ENCODE assay signal across 1 cellular context in the genomic region with DNA sequence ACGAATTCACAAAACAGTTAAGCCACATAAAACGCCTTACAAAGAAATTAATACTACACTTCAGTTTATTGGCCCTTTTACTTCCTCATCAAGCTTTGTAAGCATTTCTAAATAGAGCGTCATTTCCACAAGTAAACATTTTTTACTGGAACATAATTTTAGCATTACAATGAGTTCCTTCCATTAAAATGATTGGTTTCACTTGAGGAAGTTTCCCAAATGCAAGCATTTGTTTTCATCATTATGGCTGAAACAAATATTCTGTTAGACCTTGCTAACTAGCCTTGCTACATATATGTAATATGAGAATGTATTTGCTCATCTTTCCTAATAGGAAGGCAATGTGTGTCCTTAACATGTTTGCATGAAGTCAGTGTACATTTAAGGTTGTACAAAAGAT.
TF ChIP-seq lines count a peak whose summit lies in the region.

No MANE protein-coding gene starts in this region.

TF ChIP-seq in GM23338, 12 proteins besides CTCF, POLR2A, EP300 and RAD21:
- TF ChIP-seq, protein P1, sequence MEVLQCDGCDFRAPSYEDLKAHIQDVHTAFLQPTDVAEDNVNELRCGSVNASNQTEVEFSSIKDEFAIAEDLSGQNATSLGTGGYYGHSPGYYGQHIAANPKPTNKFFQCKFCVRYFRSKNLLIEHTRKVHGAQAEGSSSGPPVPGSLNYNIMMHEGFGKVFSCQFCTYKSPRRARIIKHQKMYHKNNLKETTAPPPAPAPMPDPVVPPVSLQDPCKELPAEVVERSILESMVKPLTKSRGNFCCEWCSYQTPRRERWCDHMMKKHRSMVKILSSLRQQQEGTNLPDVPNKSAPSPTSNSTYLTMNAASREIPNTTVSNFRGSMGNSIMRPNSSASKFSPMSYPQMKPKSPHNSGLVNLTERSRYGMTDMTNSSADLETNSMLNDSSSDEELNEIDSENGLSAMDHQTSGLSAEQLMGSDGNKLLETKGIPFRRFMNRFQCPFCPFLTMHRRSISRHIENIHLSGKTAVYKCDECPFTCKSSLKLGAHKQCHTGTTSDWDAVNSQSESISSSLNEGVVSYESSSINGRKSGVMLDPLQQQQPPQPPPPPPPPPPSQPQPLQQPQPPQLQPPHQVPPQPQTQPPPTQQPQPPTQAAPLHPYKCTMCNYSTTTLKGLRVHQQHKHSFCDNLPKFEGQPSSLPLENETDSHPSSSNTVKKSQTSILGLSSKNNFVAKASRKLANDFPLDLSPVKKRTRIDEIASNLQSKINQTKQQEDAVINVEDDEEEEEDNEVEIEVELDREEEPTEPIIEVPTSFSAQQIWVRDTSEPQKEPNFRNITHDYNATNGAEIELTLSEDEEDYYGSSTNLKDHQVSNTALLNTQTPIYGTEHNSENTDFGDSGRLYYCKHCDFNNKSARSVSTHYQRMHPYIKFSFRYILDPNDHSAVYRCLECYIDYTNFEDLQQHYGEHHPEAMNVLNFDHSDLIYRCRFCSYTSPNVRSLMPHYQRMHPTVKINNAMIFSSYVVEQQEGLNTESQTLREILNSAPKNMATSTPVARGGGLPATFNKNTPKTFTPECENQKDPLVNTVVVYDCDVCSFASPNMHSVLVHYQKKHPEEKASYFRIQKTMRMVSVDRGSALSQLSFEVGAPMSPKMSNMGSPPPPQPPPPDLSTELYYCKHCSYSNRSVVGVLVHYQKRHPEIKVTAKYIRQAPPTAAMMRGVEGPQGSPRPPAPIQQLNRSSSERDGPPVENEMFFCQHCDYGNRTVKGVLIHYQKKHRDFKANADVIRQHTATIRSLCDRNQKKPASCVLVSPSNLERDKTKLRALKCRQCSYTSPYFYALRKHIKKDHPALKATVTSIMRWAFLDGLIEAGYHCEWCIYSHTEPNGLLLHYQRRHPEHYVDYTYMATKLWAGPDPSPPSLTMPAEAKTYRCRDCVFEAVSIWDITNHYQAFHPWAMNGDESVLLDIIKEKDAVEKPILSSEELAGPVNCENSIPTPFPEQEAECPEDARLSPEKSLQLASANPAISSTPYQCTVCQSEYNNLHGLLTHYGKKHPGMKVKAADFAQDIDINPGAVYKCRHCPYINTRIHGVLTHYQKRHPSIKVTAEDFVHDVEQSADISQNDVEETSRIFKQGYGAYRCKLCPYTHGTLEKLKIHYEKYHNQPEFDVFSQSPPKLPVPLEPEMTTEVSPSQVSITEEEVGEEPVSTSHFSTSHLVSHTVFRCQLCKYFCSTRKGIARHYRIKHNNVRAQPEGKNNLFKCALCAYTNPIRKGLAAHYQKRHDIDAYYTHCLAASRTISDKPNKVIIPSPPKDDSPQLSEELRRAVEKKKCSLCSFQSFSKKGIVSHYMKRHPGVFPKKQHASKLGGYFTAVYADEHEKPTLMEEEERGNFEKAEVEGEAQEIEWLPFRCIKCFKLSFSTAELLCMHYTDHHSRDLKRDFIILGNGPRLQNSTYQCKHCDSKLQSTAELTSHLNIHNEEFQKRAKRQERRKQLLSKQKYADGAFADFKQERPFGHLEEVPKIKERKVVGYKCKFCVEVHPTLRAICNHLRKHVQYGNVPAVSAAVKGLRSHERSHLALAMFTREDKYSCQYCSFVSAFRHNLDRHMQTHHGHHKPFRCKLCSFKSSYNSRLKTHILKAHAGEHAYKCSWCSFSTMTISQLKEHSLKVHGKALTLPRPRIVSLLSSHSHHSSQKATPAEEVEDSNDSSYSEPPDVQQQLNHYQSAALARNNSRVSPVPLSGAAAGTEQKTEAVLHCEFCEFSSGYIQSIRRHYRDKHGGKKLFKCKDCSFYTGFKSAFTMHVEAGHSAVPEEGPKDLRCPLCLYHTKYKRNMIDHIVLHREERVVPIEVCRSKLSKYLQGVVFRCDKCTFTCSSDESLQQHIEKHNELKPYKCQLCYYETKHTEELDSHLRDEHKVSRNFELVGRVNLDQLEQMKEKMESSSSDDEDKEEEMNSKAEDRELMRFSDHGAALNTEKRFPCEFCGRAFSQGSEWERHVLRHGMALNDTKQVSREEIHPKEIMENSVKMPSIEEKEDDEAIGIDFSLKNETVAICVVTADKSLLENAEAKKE (CRISPR knock-in tag; IDR thresholded peaks at IDR 0.05): no peak
- TF ChIP-seq CREB1 (CRISPR knock-in tag; IDR thresholded peaks at IDR 0.05; ENCODE audit: low read depth) (no peak), POLR2AphosphoS5 (IDR thresholded peaks at IDR 0.05; ENCODE audit: low read depth) (no peak), ZNF114 (CRISPR knock-in tag; IDR thresholded peaks at IDR 0.05) (no peak), EZH2 (IDR thresholded peaks at IDR 0.05; ENCODE audit: low read depth, unreplicated experiment) (no peak), JUNB (IDR thresholded peaks at IDR 0.05; ENCODE audit: unreplicated experiment) (no peak), STAT1 (IDR thresholded peaks at IDR 0.05; ENCODE audit: unreplicated experiment) (no peak), NANOG (IDR thresholded peaks at IDR 0.05; ENCODE audit: borderline replicate concordance) (no peak), ZNF331 (CRISPR knock-in tag; IDR thresholded peaks at IDR 0.05; ENCODE audit: low read depth) (no peak), EZH2phosphoT487 (IDR thresholded peaks at IDR 0.05; ENCODE audit: unreplicated experiment) (no peak)
- TF ChIP-seq, protein P2, sequence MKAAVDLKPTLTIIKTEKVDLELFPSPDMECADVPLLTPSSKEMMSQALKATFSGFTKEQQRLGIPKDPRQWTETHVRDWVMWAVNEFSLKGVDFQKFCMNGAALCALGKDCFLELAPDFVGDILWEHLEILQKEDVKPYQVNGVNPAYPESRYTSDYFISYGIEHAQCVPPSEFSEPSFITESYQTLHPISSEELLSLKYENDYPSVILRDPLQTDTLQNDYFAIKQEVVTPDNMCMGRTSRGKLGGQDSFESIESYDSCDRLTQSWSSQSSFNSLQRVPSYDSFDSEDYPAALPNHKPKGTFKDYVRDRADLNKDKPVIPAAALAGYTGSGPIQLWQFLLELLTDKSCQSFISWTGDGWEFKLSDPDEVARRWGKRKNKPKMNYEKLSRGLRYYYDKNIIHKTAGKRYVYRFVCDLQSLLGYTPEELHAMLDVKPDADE (IDR thresholded peaks at IDR 0.05): no peak
- TF ChIP-seq, protein P3, sequence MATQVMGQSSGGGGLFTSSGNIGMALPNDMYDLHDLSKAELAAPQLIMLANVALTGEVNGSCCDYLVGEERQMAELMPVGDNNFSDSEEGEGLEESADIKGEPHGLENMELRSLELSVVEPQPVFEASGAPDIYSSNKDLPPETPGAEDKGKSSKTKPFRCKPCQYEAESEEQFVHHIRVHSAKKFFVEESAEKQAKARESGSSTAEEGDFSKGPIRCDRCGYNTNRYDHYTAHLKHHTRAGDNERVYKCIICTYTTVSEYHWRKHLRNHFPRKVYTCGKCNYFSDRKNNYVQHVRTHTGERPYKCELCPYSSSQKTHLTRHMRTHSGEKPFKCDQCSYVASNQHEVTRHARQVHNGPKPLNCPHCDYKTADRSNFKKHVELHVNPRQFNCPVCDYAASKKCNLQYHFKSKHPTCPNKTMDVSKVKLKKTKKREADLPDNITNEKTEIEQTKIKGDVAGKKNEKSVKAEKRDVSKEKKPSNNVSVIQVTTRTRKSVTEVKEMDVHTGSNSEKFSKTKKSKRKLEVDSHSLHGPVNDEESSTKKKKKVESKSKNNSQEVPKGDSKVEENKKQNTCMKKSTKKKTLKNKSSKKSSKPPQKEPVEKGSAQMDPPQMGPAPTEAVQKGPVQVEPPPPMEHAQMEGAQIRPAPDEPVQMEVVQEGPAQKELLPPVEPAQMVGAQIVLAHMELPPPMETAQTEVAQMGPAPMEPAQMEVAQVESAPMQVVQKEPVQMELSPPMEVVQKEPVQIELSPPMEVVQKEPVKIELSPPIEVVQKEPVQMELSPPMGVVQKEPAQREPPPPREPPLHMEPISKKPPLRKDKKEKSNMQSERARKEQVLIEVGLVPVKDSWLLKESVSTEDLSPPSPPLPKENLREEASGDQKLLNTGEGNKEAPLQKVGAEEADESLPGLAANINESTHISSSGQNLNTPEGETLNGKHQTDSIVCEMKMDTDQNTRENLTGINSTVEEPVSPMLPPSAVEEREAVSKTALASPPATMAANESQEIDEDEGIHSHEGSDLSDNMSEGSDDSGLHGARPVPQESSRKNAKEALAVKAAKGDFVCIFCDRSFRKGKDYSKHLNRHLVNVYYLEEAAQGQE (IDR thresholded peaks at IDR 0.05; ENCODE audit: unreplicated experiment): no peak
